ENCODE assay signal across 19 cellular contexts in the genomic region with DNA sequence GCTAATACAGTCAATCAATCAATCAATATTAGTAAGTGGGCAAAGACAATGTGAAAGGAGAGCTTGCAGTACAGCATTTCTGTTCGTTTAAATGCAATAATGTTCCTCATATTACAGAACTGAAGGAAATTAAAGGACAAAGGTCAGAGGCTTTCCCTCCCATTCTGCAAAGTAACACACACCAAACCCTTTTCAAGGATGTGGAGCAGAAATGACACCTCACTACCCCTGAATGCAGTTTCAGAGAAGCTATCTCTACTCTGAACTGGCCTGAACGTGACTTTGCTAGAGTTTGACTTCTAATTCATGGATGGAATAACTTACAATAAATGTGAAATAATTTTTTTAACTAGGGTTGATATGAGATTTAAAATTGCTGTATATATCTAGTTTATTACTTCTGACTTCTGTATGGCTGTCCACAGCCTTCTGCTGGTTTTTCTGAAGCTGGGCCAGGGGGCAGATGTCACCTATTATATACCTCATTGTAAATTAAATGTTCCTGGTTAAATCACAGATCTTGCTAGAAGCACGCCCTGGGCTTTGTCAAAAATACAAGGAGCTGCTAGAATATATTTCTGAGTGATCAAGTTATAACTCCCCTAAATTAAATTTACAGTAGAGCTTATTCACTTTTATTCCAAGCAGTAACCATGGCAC.
"Had no signal": no experiment of that assay in that cellular context is flagged by ENCODE, and none has a peak within 500 bp of the region (broad histone marks: within the 10 kb centered on the region; RNA-seq: fewer than 3 reads in every experiment).

No MANE protein-coding gene starts in this region.

- DNase-seq: activated CD4-positive, alpha-beta T cell treated with anti-CD3 and anti-CD28 coated beads, Interleukin-2, amount 50 U/mL, for 4 hours; activated gamma-delta T cell treated with Interleukin-2 at 50 U/mL for 16 hours; adrenal gland; dermis blood vessel endothelial cell; effector memory CD8-positive, alpha-beta T cell; left cardiac atrium; naive thymus-derived CD8-positive, alpha-beta T cell; sigmoid colon; spleen; stimulated activated CD4-positive, alpha-beta T cell treated with anti-CD3 and anti-CD28 coated beads, Interleukin-4, amount 100 ng/mL, for 4 hours; stimulated activated naive CD8-positive, alpha-beta T cell treated with anti-CD3 and anti-CD28 coated beads, Interleukin-15, Interleukin-2, amounts not matched to agents 100 U/mL and 50 U/mL, for 24 hours; substantia nigra; SW 1271; T-helper 2 cell; WERI-Rb-1 had no signal

- ATAC-seq: activated naive CD4-positive, alpha-beta T cell treated with anti-CD3 and anti-CD28 coated beads, Interleukin-2, amount 50 U/mL, for 72 hours; effector memory CD8-positive, alpha-beta T cell; naive thymus-derived CD8-positive, alpha-beta T cell; stimulated activated naive CD8-positive, alpha-beta T cell treated with anti-CD3 and anti-CD28 coated beads, Interleukin-15, Interleukin-2, amounts not matched to agents 100 U/mL and 50 U/mL, for 24 hours had no signal

- H3K4me1 ChIP-seq: adrenal gland, sigmoid colon, tibial nerve had no signal

- H3K27ac ChIP-seq: adrenal gland, hepatocyte, sigmoid colon, spleen, tibial nerve, WERI-Rb-1 had no signal

- H3K27me3 ChIP-seq: adrenal gland, hepatocyte, sigmoid colon, spleen, tibial nerve had no signal

- H3K4me3 ChIP-seq: adrenal gland, hepatocyte, lung, sigmoid colon, spleen, tibial nerve had no signal

- H3K36me3 ChIP-seq: adrenal gland, sigmoid colon, spleen, tibial nerve, WERI-Rb-1 had no signal

- H3K9me3 ChIP-seq: adrenal gland, sigmoid colon had no signal
